8 cellular contexts compared by ENCODE assay signal in the genomic region with DNA sequence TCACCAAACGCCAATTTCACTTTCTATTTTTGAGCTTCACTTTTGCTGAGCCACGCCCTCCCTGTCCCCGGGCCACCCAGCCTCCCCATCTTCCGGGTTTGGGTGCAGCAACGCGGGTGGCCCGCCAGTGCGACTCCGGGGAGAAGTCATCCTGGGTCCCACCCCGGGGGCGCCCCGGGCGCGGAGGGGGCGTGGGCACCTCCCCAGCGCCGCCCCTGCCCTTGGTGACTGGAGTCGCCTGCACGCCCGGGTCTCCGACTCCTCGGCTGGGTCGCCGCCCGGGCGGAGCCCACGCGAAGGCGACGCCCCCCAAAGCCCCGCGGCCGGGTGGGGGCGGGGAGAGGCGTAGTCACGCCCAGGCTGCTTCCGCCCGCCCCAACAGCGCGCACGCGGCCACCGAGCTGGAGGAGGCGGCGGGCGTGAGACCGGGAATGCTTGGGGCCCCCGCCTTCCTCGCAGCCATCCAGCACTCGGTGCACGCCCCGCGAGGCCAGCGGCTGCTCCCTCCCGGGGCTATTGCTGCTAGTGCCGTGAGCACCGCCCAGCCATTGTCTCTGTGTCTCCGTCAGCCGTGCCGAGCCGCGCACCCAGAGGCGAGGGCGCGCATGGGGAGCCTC.
DNase-seq lines count a peak whose midpoint lies in the region; ATAC-seq and TF ChIP-seq lines count a peak whose summit lies in the region.

No MANE protein-coding gene starts in this region.

- H3K4me3 ChIP-seq in NT2/D1 (ENCODE audit: insufficient read length, low read depth), result peak overlapping the region; percentile 50
- H3K4me3 ChIP-seq in cardiac fibroblast (replicated peaks in 1 of 2; ENCODE audit: low read depth in 2 of 2, low read length in 2 of 2), result peak overlapping the region; percentile 64 to 65

- POLR2A ChIA-PET in naive thymus-derived CD8-positive, alpha-beta T cell (lab: Charles Lee), result interaction anchor here (0.6 to 5.0 kb wide), 12 partner anchors 9 to 174 kb away, joined by 3 to 38 read pairs (median 6); no protein-coding TSS in a partner anchor

- H3K36me3 ChIP-seq in NT2/D1 (ENCODE audit: insufficient read depth, insufficient read length, low read length), result no peaks in the 10 kb centered on the region

- H3K4me1 Mint-ChIP-seq in naive thymus-derived CD8-positive, alpha-beta T cell, result peaks cover 16 to 36% (median 26%) of the 10 kb centered on the region in 4 donors

- H3K36me3 Mint-ChIP-seq in naive thymus-derived CD8-positive, alpha-beta T cell, result peaks cover 0 to 14% (median 0%) of the 10 kb centered on the region in 3 donors

- no peaks in the 10 kb centered on the region for H3K9me3 Mint-ChIP-seq in naive thymus-derived CD8-positive, alpha-beta T cell

- DNase-seq in NT2/D1 (ENCODE audit: low read depth, low spot score) (no peak), cardiac fibroblast (ENCODE audit: low read depth in 2 of 2) (peak; percentile 71 to 87), hepatic stellate cell (ENCODE audit: low spot score) (no peak), dedifferentiated amniotic fluid mesenchymal stem cell (ENCODE audit: extremely low spot score) (no peak)
- peak in 7 of 10 donors; percentile 84 to 99 (median 90) for DNase-seq in naive thymus-derived CD8-positive, alpha-beta T cell

- no peaks in the 10 kb centered on the region for H3K9me3 ChIP-seq in NT2/D1 (ENCODE audit: insufficient read depth, low read length)

- peak overlapping the region; percentile 72 for H3K9ac ChIP-seq in NT2/D1 (ENCODE audit: insufficient read length, low read depth)

- H3K4me3 Mint-ChIP-seq in naive thymus-derived CD8-positive, alpha-beta T cell, result peak overlapping the region in 6 of 10 donors; percentile 91 to 99 (median 92)

- H3K27me3 Mint-ChIP-seq in naive thymus-derived CD8-positive, alpha-beta T cell, result no peaks in the 10 kb centered on the region

- no peaks in the 10 kb centered on the region for H3K4me1 ChIP-seq in NT2/D1 (ENCODE audit: insufficient read depth, insufficient read length)

- H3K27ac Mint-ChIP-seq in naive thymus-derived CD8-positive, alpha-beta T cell, result peak overlapping the region in 5 of 10 donors; percentile 91 to 97 (median 97)

- TF ChIP-seq CTCF in 22Rv1 (IDR thresholded peaks at IDR 0.05), result no peak
- TF ChIP-seq CTCF in cardiac fibroblast (IDR thresholded peaks at IDR 0.05; ENCODE audit: low read depth, low read length), result no peak

- peak; percentile 79 for ATAC-seq in GM21737 (IDR thresholded peaks at IDR 0.05; ENCODE audit: unreplicated experiment)
- ATAC-seq in naive thymus-derived CD8-positive, alpha-beta T cell, result peak; percentile 87 to 88
- no peak for ATAC-seq in GM18511 (IDR thresholded peaks at IDR 0.05; ENCODE audit: unreplicated experiment)

- H3K27ac ChIP-seq in 22Rv1, result peak overlapping the region; percentile 48

- H3K27me3 ChIP-seq in NT2/D1 (ENCODE audit: insufficient read depth, insufficient read length), result no peaks in the 10 kb centered on the region

Comparison
In these comparisons a context has a peak if more than half of its experiments do, and no peak if none do; other contexts are left out.
1. DNase-seq: peak in cardiac fibroblast (2 of 2) and naive thymus-derived CD8-positive, alpha-beta T cell (7 of 10); none in NT2/D1 (single experiment), hepatic stellate cell (single experiment) and dedifferentiated amniotic fluid mesenchymal stem cell (single experiment).